ENCODE assay signal across 2 cellular contexts in genomic region chr5:172909931-172910502, GRCh38.
TF ChIP-seq lines count a peak whose summit lies in the region.

No MANE protein-coding gene starts in this region.

TF ChIP-seq in SK-N-SH treated with all-trans-retinoic acid at 6 μM for 48 hours, 23 proteins besides CTCF, POLR2A, EP300 and RAD21 (continued from another document):
- TF ChIP-seq BACH2 (CRISPR knock-in tag; IDR thresholded peaks at IDR 0.05; ENCODE audit: borderline replicate concordance): no peak
- TF ChIP-seq ZFP3 (CRISPR knock-in tag; IDR thresholded peaks at IDR 0.05): no peak
- TF ChIP-seq, protein P1, sequence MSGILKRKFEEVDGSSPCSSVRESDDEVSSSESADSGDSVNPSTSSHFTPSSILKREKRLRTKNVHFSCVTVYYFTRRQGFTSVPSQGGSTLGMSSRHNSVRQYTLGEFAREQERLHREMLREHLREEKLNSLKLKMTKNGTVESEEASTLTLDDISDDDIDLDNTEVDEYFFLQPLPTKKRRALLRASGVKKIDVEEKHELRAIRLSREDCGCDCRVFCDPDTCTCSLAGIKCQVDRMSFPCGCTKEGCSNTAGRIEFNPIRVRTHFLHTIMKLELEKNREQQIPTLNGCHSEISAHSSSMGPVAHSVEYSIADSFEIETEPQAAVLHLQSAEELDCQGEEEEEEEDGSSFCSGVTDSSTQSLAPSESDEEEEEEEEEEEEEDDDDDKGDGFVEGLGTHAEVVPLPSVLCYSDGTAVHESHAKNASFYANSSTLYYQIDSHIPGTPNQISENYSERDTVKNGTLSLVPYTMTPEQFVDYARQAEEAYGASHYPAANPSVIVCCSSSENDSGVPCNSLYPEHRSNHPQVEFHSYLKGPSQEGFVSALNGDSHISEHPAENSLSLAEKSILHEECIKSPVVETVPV (CRISPR knock-in tag; IDR thresholded peaks at IDR 0.05): no peak

TF ChIP-seq in SK-N-SH, 30 proteins besides CTCF, POLR2A, EP300 and RAD21 (continued from another document):
- TF ChIP-seq RXRA (IDR thresholded peaks at IDR 0.05; ENCODE audit: borderline replicate concordance, low read depth) (no peak), IRF3 (IDR thresholded peaks at IDR 0.05; ENCODE audit: low read depth, low read length) (no peak), RFX5 (IDR thresholded peaks at IDR 0.05; ENCODE audit: low read length) (no peak), EZH2phosphoT487 (IDR thresholded peaks at IDR 0.05; ENCODE audit: borderline replicate concordance, low read depth) (no peak)
- TF ChIP-seq, protein P2, sequence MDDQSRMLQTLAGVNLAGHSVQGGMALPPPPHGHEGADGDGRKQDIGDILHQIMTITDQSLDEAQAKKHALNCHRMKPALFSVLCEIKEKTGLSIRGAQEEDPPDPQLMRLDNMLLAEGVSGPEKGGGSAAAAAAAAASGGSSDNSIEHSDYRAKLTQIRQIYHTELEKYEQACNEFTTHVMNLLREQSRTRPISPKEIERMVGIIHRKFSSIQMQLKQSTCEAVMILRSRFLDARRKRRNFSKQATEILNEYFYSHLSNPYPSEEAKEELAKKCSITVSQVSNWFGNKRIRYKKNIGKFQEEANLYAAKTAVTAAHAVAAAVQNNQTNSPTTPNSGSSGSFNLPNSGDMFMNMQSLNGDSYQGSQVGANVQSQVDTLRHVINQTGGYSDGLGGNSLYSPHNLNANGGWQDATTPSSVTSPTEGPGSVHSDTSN (IDR thresholded peaks at IDR 0.05): no peak
